In the genomic region with DNA sequence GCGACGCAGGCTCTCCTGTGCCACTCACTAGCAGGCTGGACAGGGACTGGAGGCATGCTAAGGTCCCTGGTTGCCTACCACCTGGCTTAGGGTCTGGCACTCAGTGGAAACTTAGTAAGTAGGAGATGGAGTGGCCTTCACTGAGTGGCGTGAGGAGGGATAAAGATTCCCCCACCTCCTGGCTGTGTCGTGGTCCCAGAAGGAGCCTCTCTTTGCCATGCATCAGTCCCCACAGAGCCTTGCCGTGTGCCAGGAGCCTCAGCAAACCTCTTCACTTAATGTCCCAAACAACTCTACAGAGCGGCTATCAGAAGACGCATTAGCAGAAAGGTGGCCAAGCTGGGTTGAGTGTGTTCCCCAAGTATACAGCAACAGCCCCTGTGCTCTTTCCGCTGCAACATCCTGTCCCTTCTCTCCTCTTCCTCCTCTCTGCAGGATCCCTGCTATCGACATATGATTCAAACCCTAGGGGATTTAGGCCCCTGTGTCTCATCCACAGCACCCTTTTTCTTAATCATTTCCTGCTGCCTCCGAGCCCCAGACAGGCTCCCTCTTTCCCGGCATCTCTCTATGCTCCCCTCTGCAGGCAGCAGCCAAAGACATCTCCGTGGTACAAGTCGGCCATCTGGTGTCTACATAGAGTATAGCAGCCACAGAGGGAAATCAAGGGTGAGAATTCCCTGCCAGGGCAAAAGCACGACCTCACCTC, we compare ENCODE assay signal across 8 cellular contexts.
DNase-seq lines count a peak whose midpoint lies in the region; ATAC-seq and TF ChIP-seq lines count a peak whose summit lies in the region.

No MANE protein-coding gene starts in this region.

- no peaks in the 10 kb centered on the region for H3K36me3 Mint-ChIP-seq in activated CD4-positive, alpha-beta memory T cell treated with anti-CD3 and anti-CD28 coated beads, Interleukin-2, amount 10 ng/mL, durations not matched to agents 7 days and 5 days (ENCODE audit: low read depth)

- ATAC-seq in omental fat pad (ENCODE audit: low FRiP score), result peak; percentile 63
- no peak for ATAC-seq in GM19397 (IDR thresholded peaks at IDR 0.05; ENCODE audit: unreplicated experiment)
- ATAC-seq in GM19395 (IDR thresholded peaks at IDR 0.05; ENCODE audit: unreplicated experiment), result no peak

- POLR2A ChIA-PET in AG04449 (lab: Yijun Ruan, JAX), result no interaction called here
- POLR2A ChIA-PET in activated CD4-positive, alpha-beta memory T cell treated with anti-CD3 and anti-CD28 coated beads, Interleukin-2, amount 10 ng/mL, durations not matched to agents 7 days and 5 days (lab: Charles Lee), result no interaction called here

- H3K4me1 Mint-ChIP-seq in activated CD4-positive, alpha-beta memory T cell treated with anti-CD3 and anti-CD28 coated beads, Interleukin-2, amount 10 ng/mL, durations not matched to agents 7 days and 5 days, result peaks cover 3% of the 10 kb centered on the region

- CTCF ChIA-PET in AG04449 (lab: Yijun Ruan, JAX), result interaction anchor here (0.7 to 8.8 kb wide), 74 partner anchors 9 to 776 kb away, joined by 3 to 290 read pairs (median 6); a partner anchor contains a TSS
- CTCF ChIA-PET in activated CD4-positive, alpha-beta memory T cell treated with anti-CD3 and anti-CD28 coated beads, Interleukin-2, amount 10 ng/mL, durations not matched to agents 7 days and 5 days (lab: Charles Lee), result interaction anchor here (0.9 to 2.1 kb wide), 13 partner anchors 10 to 592 kb away, joined by 3 to 28 read pairs (median 4); no protein-coding TSS in a partner anchor

- H3K4me3 Mint-ChIP-seq in activated CD4-positive, alpha-beta memory T cell treated with anti-CD3 and anti-CD28 coated beads, Interleukin-2, amount 10 ng/mL, durations not matched to agents 7 days and 5 days, result no peak overlapping the region

- H3K9me3 Mint-ChIP-seq in activated CD4-positive, alpha-beta memory T cell treated with anti-CD3 and anti-CD28 coated beads, Interleukin-2, amount 10 ng/mL, durations not matched to agents 7 days and 5 days, result peaks cover 7% of the 10 kb centered on the region

- DNase-seq in AG04449 (ENCODE audit: low read depth, low spot score), result peak; percentile 23
- peak; percentile 29 for DNase-seq in NCI-H2107 treated with DMSO at 0.1 percent for 48 hours (lab: John Stamatoyannopoulos, UW; ENCODE audit: unreplicated experiment)
- DNase-seq in activated CD4-positive, alpha-beta memory T cell treated with anti-CD3 and anti-CD28 coated beads, Interleukin-2, amount 10 ng/mL, durations not matched to agents 7 days and 5 days, result peak; percentile 42
- DNase-seq in fibroblast of villous mesenchyme (ENCODE audit: low read depth), result peak; percentile 70
- DNase-seq in omental fat pad (ENCODE audit: low spot score), result no peak

- TF ChIP-seq CTCF in AG04449 (IDR thresholded peaks at IDR 0.05; ENCODE audit: insufficient read depth, low read length, missing control alignments), result peak; percentile 92
- TF ChIP-seq CTCF in GM12875 (IDR thresholded peaks at IDR 0.05; ENCODE audit: borderline replicate concordance, insufficient read depth, low read depth, low read length), result peak; percentile 59
- TF ChIP-seq CTCF in fibroblast of villous mesenchyme (IDR thresholded peaks at IDR 0.05; ENCODE audit: insufficient read depth, low read depth, low read length), result peak; percentile 96
- TF ChIP-seq CTCF in omental fat pad (IDR thresholded peaks at IDR 0.05), result peak in 2 of 3 donors; percentile 25 to 34

- H3K27me3 Mint-ChIP-seq in activated CD4-positive, alpha-beta memory T cell treated with anti-CD3 and anti-CD28 coated beads, Interleukin-2, amount 10 ng/mL, durations not matched to agents 7 days and 5 days, result peaks cover 3% of the 10 kb centered on the region

- no peak overlapping the region for H3K27ac Mint-ChIP-seq in activated CD4-positive, alpha-beta memory T cell treated with anti-CD3 and anti-CD28 coated beads, Interleukin-2, amount 10 ng/mL, durations not matched to agents 7 days and 5 days

- H3K4me3 ChIP-seq in AG04449 (ENCODE audit: low read depth, low read length) (no peak overlapping the region), GM12875 (ENCODE audit: low read depth, low read length) (no peak overlapping the region), fibroblast of villous mesenchyme (ENCODE audit: low read depth, low read length) (no peak overlapping the region)

Comparison
In these comparisons a context has a peak if more than half of its experiments do, and no peak if none do; other contexts are left out.
1. CTCF ChIP-seq: peak in every context shown above with its lines; median percentile 96 in fibroblast of villous mesenchyme; 92 in AG04449; 59 in GM12875; 30 in omental fat pad.